In genomic region chr7:157503229-157503628, GRCh38 we compare ENCODE assay signal across 1 cellular context.
TF ChIP-seq lines count a peak whose summit lies in the region.

No MANE protein-coding gene starts in this region.

TF ChIP-seq in SK-N-SH, 30 proteins besides CTCF, POLR2A, EP300 and RAD21 (continued from another document):
- TF ChIP-seq USF2 (IDR thresholded peaks at IDR 0.05; ENCODE audit: borderline replicate concordance, low read depth, low read length) = no peak
- TF ChIP-seq USF1 (IDR thresholded peaks at IDR 0.05; ENCODE audit: borderline replicate concordance, low read depth) = no peak
